In genomic region chr17:6323626-6324356, GRCh38 we compare ENCODE assay signal across 20 cellular contexts.
DNase-seq lines count a peak whose midpoint lies in the region; ATAC-seq and TF ChIP-seq lines count a peak whose summit lies in the region.
"Had no signal": no experiment of that assay in that cellular context is flagged by ENCODE, and none has a peak within 500 bp of the region (broad histone marks: within the 10 kb centered on the region; RNA-seq: fewer than 3 reads in every experiment).

No MANE protein-coding gene starts in this region.

- H2AFZ ChIP-seq in H9 (ENCODE audit: low read length), result no peak overlapping the region

- no peaks in the 10 kb centered on the region for H3K79me1 ChIP-seq in H9 (ENCODE audit: insufficient read depth, low read depth, low read length, poor library complexity, severe bottlenecking)

- H3K14ac ChIP-seq in H9 (ENCODE audit: insufficient read depth, low read length), result no peak overlapping the region; the same call in 1 of the 2 replicates

- no peak overlapping the region for H4K8ac ChIP-seq in H9 (replicated peaks; ENCODE audit: insufficient read length, low read depth, low read length)

- no peaks in the 10 kb centered on the region for H3K23me2 ChIP-seq in H9 (ENCODE audit: insufficient read length, low read depth, low read length, poor library complexity, severe bottlenecking)

- no peak overlapping the region for H4K91ac ChIP-seq in H9 (ENCODE audit: insufficient read length, low read depth, low read length)

- no peak overlapping the region for H3K18ac ChIP-seq in H9 (ENCODE audit: insufficient read length, low read depth, low read length)

- no peak overlapping the region for H3K56ac ChIP-seq in H9 (ENCODE audit: insufficient read length, low read depth, low read length)

- H3K4me1 Mint-ChIP-seq in H9 (peaks cover 2 to 10% of the 10 kb centered on the region in 2 experiments; a peak in 3 of 4 replicates), HFFc6 (ENCODE audit: low read depth) (no peaks in the 10 kb centered on the region)
- H3K4me1 Mint-ChIP-seq: activated B cell treated with CpG ODN at 0.5 μM for 24 hours; activated CD8-positive, alpha-beta memory T cell treated with anti-CD3 and anti-CD28 coated beads, Interleukin-2, amount 10 ng/mL, durations not matched to agents 7 days and 5 days; stimulated activated effector memory CD8-positive, alpha-beta T cell treated with anti-CD3 and anti-CD28 coated beads, Interleukin-12 subunit alpha, Interleukin-12 subunit beta, amount 100 ng/mL, for 72 hours; T-cell had no signal

- WGBS in H9 (ENCODE audit: extremely low coverage, insufficient read length, low lambda C conversion rate), result no CpG with 5 or more reads among the region's 17 CpGs

- H3K27me3 Mint-ChIP-seq in H9 (ENCODE audit: low read depth) (peaks cover 11% of the 10 kb centered on the region), HFFc6 (ENCODE audit: insufficient read depth) (peaks cover 4% of the 10 kb centered on the region)

- H3K4me1 ChIP-seq in H9 (ENCODE audit: insufficient read depth, low read length), result no peaks in the 10 kb centered on the region
- H3K4me1 ChIP-seq: tibial nerve had no signal

- no peak for TF ChIP-seq CTCF in H9 (conservative IDR thresholded peaks at IDR 0.05)
- TF ChIP-seq CTCF in HFFc6 (IDR thresholded peaks at IDR 0.05), result no peak

- no peak overlapping the region for H2BK20ac ChIP-seq in H9 (ENCODE audit: low read depth, low read length, poor library complexity, severe bottlenecking)

- H3K27ac Mint-ChIP-seq in H9 (no peak overlapping the region; a peak in 1 of 7 replicates), HFFc6 (no peak overlapping the region)
- H3K27ac Mint-ChIP-seq: activated B cell treated with CpG ODN at 0.5 μM for 24 hours; activated CD8-positive, alpha-beta memory T cell treated with anti-CD3 and anti-CD28 coated beads, Interleukin-2, amount 10 ng/mL, durations not matched to agents 7 days and 5 days; IgD-negative memory B cell; stimulated activated effector memory CD8-positive, alpha-beta T cell treated with anti-CD3 and anti-CD28 coated beads, Interleukin-12 subunit alpha, Interleukin-12 subunit beta, amount 100 ng/mL, for 72 hours; T-cell had no signal

- no peak overlapping the region for H2BK12ac ChIP-seq in H9 (ENCODE audit: insufficient read length, low read depth, low read length)

- H3T11ph ChIP-seq in H9 (ENCODE audit: low read length), result no peak overlapping the region

- no peaks in the 10 kb centered on the region for H4K20me1 ChIP-seq in H9 (ENCODE audit: control insufficient read depth, insufficient read depth, insufficient read length)

- H3K9me3 Mint-ChIP-seq in H9, result no peaks in the 10 kb centered on the region; a peak in 1 of 5 replicates
- H3K9me3 Mint-ChIP-seq in HFFc6, result peaks cover 5% of the 10 kb centered on the region; the same call in 1 of the 2 replicates
- H3K9me3 Mint-ChIP-seq: activated B cell treated with CpG ODN at 0.5 μM for 24 hours; stimulated activated effector memory CD8-positive, alpha-beta T cell treated with anti-CD3 and anti-CD28 coated beads, Interleukin-12 subunit alpha, Interleukin-12 subunit beta, amount 100 ng/mL, for 72 hours; T-cell had no signal

- H2BK120ac ChIP-seq in H9 (ENCODE audit: low read depth, low read length, poor library complexity, severe bottlenecking), result no peak overlapping the region

- H2AK5ac ChIP-seq in H9 (ENCODE audit: insufficient read length, low read length), result no peak overlapping the region

- no peak for ATAC-seq in HG03135 (IDR thresholded peaks at IDR 0.05; ENCODE audit: unreplicated experiment)
- ATAC-seq: activated CD8-positive, alpha-beta memory T cell treated with anti-CD3 and anti-CD28 coated beads, Interleukin-2, amount 10 ng/mL, durations not matched to agents 7 days and 5 days; GM12878; stimulated activated effector memory CD8-positive, alpha-beta T cell treated with anti-CD3 and anti-CD28 coated beads, Interleukin-12 subunit alpha, Interleukin-12 subunit beta, amount 100 ng/mL, for 72 hours; T-cell had no signal

- no peaks in the 10 kb centered on the region for H3K36me3 Mint-ChIP-seq in H9 (ENCODE audit: insufficient read depth in 1 of 3, low read depth in 3 of 3)
- H3K36me3 Mint-ChIP-seq in HFFc6 (ENCODE audit: low read depth), result no peaks in the 10 kb centered on the region
- H3K36me3 Mint-ChIP-seq: activated CD8-positive, alpha-beta memory T cell treated with anti-CD3 and anti-CD28 coated beads, Interleukin-2, amount 10 ng/mL, durations not matched to agents 7 days and 5 days; stimulated activated effector memory CD8-positive, alpha-beta T cell treated with anti-CD3 and anti-CD28 coated beads, Interleukin-12 subunit alpha, Interleukin-12 subunit beta, amount 100 ng/mL, for 72 hours; T-cell had no signal

- no peak overlapping the region for H3K23ac ChIP-seq in H9 (ENCODE audit: insufficient read length, low read depth, low read length)

- H2BK15ac ChIP-seq in H9 (ENCODE audit: low read depth, low read length), result no peak overlapping the region

- no peak overlapping the region for H3K9ac ChIP-seq in H9 (ENCODE audit: extremely low read depth, insufficient read length, low read length)

- H3K79me2 ChIP-seq in H9 (ENCODE audit: insufficient read depth, low read length), result no peaks in the 10 kb centered on the region

- no peak overlapping the region for H3K4ac ChIP-seq in H9 (ENCODE audit: low read depth, low read length)

- H4K5ac ChIP-seq in H9 (ENCODE audit: insufficient read length, low read depth, low read length), result no peak overlapping the region

- H3K4me2 ChIP-seq in H9 (ENCODE audit: insufficient read depth, insufficient read length, low read length), result no peak overlapping the region

- DNase-seq in EH (ENCODE audit: low read depth), result peak; percentile 1
- peak; percentile 81 for DNase-seq in H9
- peak; percentile 10 for DNase-seq in SK-N-DZ (ENCODE audit: low spot score)
- DNase-seq in kidney tubule cell (ENCODE audit: low spot score), result peak; percentile 28
- DNase-seq in T1000 (lab: John Stamatoyannopoulos, UW), result no peak
- no peak for DNase-seq in HFFc6
- DNase-seq: activated B cell treated with CpG ODN at 0.5 μM for 24 hours; activated CD8-positive, alpha-beta memory T cell treated with anti-CD3 and anti-CD28 coated beads, Interleukin-2, amount 10 ng/mL, durations not matched to agents 7 days and 5 days; activated gamma-delta T cell treated with Interleukin-2 at 50 U/mL for 16 hours; kidney; NCI-H1092 treated with DMSO at 0.1 percent for 48 hours; OCI-M1; T-cell had no signal

- no peak overlapping the region for H3K27ac ChIP-seq in H9 (ENCODE audit: insufficient read length, low read depth, low read length)
- H3K27ac ChIP-seq: C4-2B, skin epidermis, tibial nerve had no signal

- H3K27me3 ChIP-seq in H9 (ENCODE audit: insufficient read depth, low read length), result no peaks in the 10 kb centered on the region
- H3K27me3 ChIP-seq: tibial nerve had no signal

- H3K4me3 Mint-ChIP-seq in H9, result no peak overlapping the region
- no peak overlapping the region for H3K4me3 Mint-ChIP-seq in HFFc6
- H3K4me3 Mint-ChIP-seq: activated B cell treated with CpG ODN at 0.5 μM for 24 hours; activated CD8-positive, alpha-beta memory T cell treated with anti-CD3 and anti-CD28 coated beads, Interleukin-2, amount 10 ng/mL, durations not matched to agents 7 days and 5 days; IgD-negative memory B cell; stimulated activated effector memory CD8-positive, alpha-beta T cell treated with anti-CD3 and anti-CD28 coated beads, Interleukin-12 subunit alpha, Interleukin-12 subunit beta, amount 100 ng/mL, for 72 hours; T-cell had no signal

- H2BK5ac ChIP-seq in H9 (ENCODE audit: insufficient read length, low read length), result no peak overlapping the region

- no peaks in the 10 kb centered on the region for H3K9me3 ChIP-seq in H9 (ENCODE audit: control insufficient read depth, low read depth, low read length)

Comparison
In these comparisons a context has a peak if more than half of its experiments do, and no peak if none do; other contexts are left out.
1. DNase-seq: peak in EH (single experiment), H9 (single experiment), SK-N-DZ (single experiment) and kidney tubule cell (single experiment); none in T1000 (single experiment) and HFFc6 (single experiment).